ENCODE assay signal across 24 cellular contexts in the genomic region with DNA sequence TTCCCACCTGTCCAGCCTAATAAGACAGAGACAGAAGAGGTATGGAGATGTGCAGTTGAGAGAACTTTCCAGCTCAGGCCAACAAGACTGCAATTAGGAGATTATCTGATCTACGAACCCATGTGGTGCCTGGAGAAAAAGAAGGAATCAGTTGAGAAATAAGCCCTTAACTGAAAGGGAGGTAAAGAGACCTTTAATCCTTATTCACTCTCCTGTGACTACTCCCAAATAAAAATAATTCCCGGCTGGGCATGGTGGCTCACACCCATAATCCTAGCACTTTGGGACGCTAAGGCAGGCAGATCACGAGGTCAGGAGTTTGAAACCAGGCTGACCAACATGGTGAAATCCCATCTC. TPM values are rescaled to one million over a fixed set of nuclear protein-coding genes. Genes with fewer than 3 reads are reported as not detected.
DNase-seq lines count a peak whose midpoint lies in the region; ATAC-seq, FAIRE-seq and TF ChIP-seq lines count a peak whose summit lies in the region.
"Had no signal": no experiment of that assay in that cellular context is flagged by ENCODE, and none has a peak within 500 bp of the region (broad histone marks: within the 10 kb centered on the region; RNA-seq: fewer than 3 reads in every experiment).

No MANE protein-coding gene starts in this region.

- POLR2A ChIA-PET in activated CD4-positive, alpha-beta T cell treated with anti-CD3 and anti-CD28 coated beads, Interleukin-2, amount 10 ng/mL, durations not matched to agents 7 days and 5 days (lab: Charles Lee) = no interaction called here

- intact Hi-C loops in left lung (cut with DNase I) = no loop called here

- no peak overlapping the region for H3K4me3 ChIP-seq in left lung

- CTCF ChIA-PET in activated CD4-positive, alpha-beta T cell treated with anti-CD3 and anti-CD28 coated beads, Interleukin-2, amount 10 ng/mL, durations not matched to agents 7 days and 5 days (lab: Charles Lee) = interaction anchor here (0.9 to 1.6 kb wide), 2 partner anchors 10 to 82 kb away, joined by 3 to 8 read pairs; no protein-coding TSS in a partner anchor

- no peaks in the 10 kb centered on the region for H3K9me3 ChIP-seq in left lung

- peak overlapping the region; percentile 97 for H3K27ac Mint-ChIP-seq in progenitor cell of endocrine pancreas
- no peak overlapping the region for H3K27ac Mint-ChIP-seq in activated CD4-positive, alpha-beta T cell treated with anti-CD3 and anti-CD28 coated beads, Interleukin-2, amount 10 ng/mL, durations not matched to agents 7 days and 5 days
- H3K27ac Mint-ChIP-seq: activated CD4-positive, alpha-beta T cell treated with anti-CD3 and anti-CD28 coated beads, Interleukin-2, amount 10 ng/mL, durations not matched to agents 24 days and 14 days; activated CD8-positive, alpha-beta memory T cell treated with anti-CD3 and anti-CD28 coated beads, Interleukin-2, amount 10 ng/mL, durations not matched to agents 7 days and 5 days; activated naive CD4-positive, alpha-beta T cell treated with anti-CD3 and anti-CD28 coated beads, Interleukin-2, amount 50 U/mL, for 24 hours; activated T-cell treated with anti-CD3 and anti-CD28 coated beads, Interleukin-2, amount 50 U/mL, for 72 hours; H9; T-helper 17 cell had no signal

- peak overlapping the region; percentile 2 for H3K4me3 Mint-ChIP-seq in progenitor cell of endocrine pancreas (ENCODE audit: low read depth)
- H3K4me3 Mint-ChIP-seq in activated CD4-positive, alpha-beta T cell treated with anti-CD3 and anti-CD28 coated beads, Interleukin-2, amount 10 ng/mL, durations not matched to agents 7 days and 5 days = no peak overlapping the region
- H3K4me3 Mint-ChIP-seq: activated CD4-positive, alpha-beta T cell treated with anti-CD3 and anti-CD28 coated beads, Interleukin-2, amount 10 ng/mL, durations not matched to agents 24 days and 14 days; activated CD8-positive, alpha-beta memory T cell treated with anti-CD3 and anti-CD28 coated beads, Interleukin-2, amount 10 ng/mL, durations not matched to agents 7 days and 5 days; activated naive CD4-positive, alpha-beta T cell treated with anti-CD3 and anti-CD28 coated beads, Interleukin-2, amount 50 U/mL, for 24 hours; activated T-cell treated with anti-CD3 and anti-CD28 coated beads, Interleukin-2, amount 50 U/mL, for 72 hours; H9; T-helper 17 cell had no signal

- ATAC-seq in left lung (no peak), GM18873 (IDR thresholded peaks at IDR 0.05; ENCODE audit: low FRiP score, unreplicated experiment) (no peak)
- ATAC-seq: activated CD8-positive, alpha-beta memory T cell treated with anti-CD3 and anti-CD28 coated beads, Interleukin-2, amount 10 ng/mL, durations not matched to agents 7 days and 5 days; activated T-cell treated with anti-CD3 and anti-CD28 coated beads, Interleukin-2, amount 50 U/mL, for 72 hours; T-helper 17 cell had no signal

- FAIRE-seq in HTR-8/SVneo (lab: Jason Lieb, UNC) = no peak
- FAIRE-seq: GM12891, keratinocyte had no signal

- H3K36me3 Mint-ChIP-seq in progenitor cell of endocrine pancreas (ENCODE audit: insufficient read depth) = no peaks in the 10 kb centered on the region
- no peaks in the 10 kb centered on the region for H3K36me3 Mint-ChIP-seq in activated CD4-positive, alpha-beta T cell treated with anti-CD3 and anti-CD28 coated beads, Interleukin-2, amount 10 ng/mL, durations not matched to agents 7 days and 5 days (ENCODE audit: low read depth)
- H3K36me3 Mint-ChIP-seq: activated CD8-positive, alpha-beta memory T cell treated with anti-CD3 and anti-CD28 coated beads, Interleukin-2, amount 10 ng/mL, durations not matched to agents 7 days and 5 days; activated naive CD4-positive, alpha-beta T cell treated with anti-CD3 and anti-CD28 coated beads, Interleukin-2, amount 50 U/mL, for 24 hours had no signal

- peaks cover 53% of the 10 kb centered on the region for H3K4me1 Mint-ChIP-seq in progenitor cell of endocrine pancreas (ENCODE audit: low read depth)
- H3K4me1 Mint-ChIP-seq in activated CD4-positive, alpha-beta T cell treated with anti-CD3 and anti-CD28 coated beads, Interleukin-2, amount 10 ng/mL, durations not matched to agents 7 days and 5 days = no peaks in the 10 kb centered on the region
- H3K4me1 Mint-ChIP-seq: activated CD4-positive, alpha-beta T cell treated with anti-CD3 and anti-CD28 coated beads, Interleukin-2, amount 10 ng/mL, durations not matched to agents 24 days and 14 days; activated CD8-positive, alpha-beta memory T cell treated with anti-CD3 and anti-CD28 coated beads, Interleukin-2, amount 10 ng/mL, durations not matched to agents 7 days and 5 days; activated naive CD4-positive, alpha-beta T cell treated with anti-CD3 and anti-CD28 coated beads, Interleukin-2, amount 50 U/mL, for 24 hours had no signal

- TF ChIP-seq CTCF in 22Rv1 (IDR thresholded peaks at IDR 0.05) (no peak), VCaP (conservative IDR thresholded peaks at IDR 0.05) (no peak), left lung (IDR thresholded peaks at IDR 0.05) (no peak), progenitor cell of endocrine pancreas (IDR thresholded peaks at IDR 0.05; ENCODE audit: unreplicated experiment) (no peak)

- H3K27me3 Mint-ChIP-seq in progenitor cell of endocrine pancreas = no peaks in the 10 kb centered on the region
- no peaks in the 10 kb centered on the region for H3K27me3 Mint-ChIP-seq in activated CD4-positive, alpha-beta T cell treated with anti-CD3 and anti-CD28 coated beads, Interleukin-2, amount 10 ng/mL, durations not matched to agents 7 days and 5 days
- H3K27me3 Mint-ChIP-seq: activated CD8-positive, alpha-beta memory T cell treated with anti-CD3 and anti-CD28 coated beads, Interleukin-2, amount 10 ng/mL, durations not matched to agents 7 days and 5 days; activated naive CD4-positive, alpha-beta T cell treated with anti-CD3 and anti-CD28 coated beads, Interleukin-2, amount 50 U/mL, for 24 hours; T-helper 17 cell had no signal

- H3K36me3 ChIP-seq in left lung = no peaks in the 10 kb centered on the region

- DNase-seq in left lung = no peak
- no peak for DNase-seq in progenitor cell of endocrine pancreas (ENCODE audit: low spot score, unreplicated experiment)
- no peak for DNase-seq in central memory CD4-positive, alpha-beta T cell
- DNase-seq in activated CD4-positive, alpha-beta T cell treated with anti-CD3 and anti-CD28 coated beads, Interleukin-2, amount 10 ng/mL, durations not matched to agents 7 days and 5 days = no peak
- DNase-seq in HTR-8/SVneo (ENCODE audit: insufficient read length, low spot score) = no peak
- DNase-seq: activated CD4-positive, alpha-beta T cell treated with anti-CD3 and anti-CD28 coated beads, Interleukin-2, amount 10 ng/mL, durations not matched to agents 24 days and 14 days; activated CD8-positive, alpha-beta memory T cell treated with anti-CD3 and anti-CD28 coated beads, Interleukin-2, amount 10 ng/mL, durations not matched to agents 7 days and 5 days; activated T-cell treated with anti-CD3 and anti-CD28 coated beads, Interleukin-2, amount 50 U/mL, for 72 hours; aorta; dermis blood vessel endothelial cell; H9; NCI-H1105; NCI-H1930; stimulated activated CD4-positive, alpha-beta T cell treated with anti-CD3 and anti-CD28 coated beads, Interleukin-12 subunit alpha, Interleukin-12 subunit beta, amount 100 ng/mL, for 4 hours; stimulated activated CD4-positive, alpha-beta T cell treated with anti-CD3 and anti-CD28 coated beads, Interleukin-4, amount 100 ng/mL, for 4 hours; stimulated activated naive CD4-positive, alpha-beta T cell treated with Interleukin-2 at 50 U/mL for 16 hours; T-helper 17 cell had no signal

- H3K27ac ChIP-seq in 22Rv1 (peak overlapping the region; percentile 97), VCaP (peak overlapping the region; percentile 99), left lung (peak overlapping the region; percentile 55 to 72)
- H3K27ac ChIP-seq: RWPE1 had no signal

- H3K4me1 ChIP-seq in left lung = peaks cover 20 to 26% of the 10 kb centered on the region in 2 donors

- no peaks in the 10 kb centered on the region for H3K27me3 ChIP-seq in left lung

- H3K9me3 Mint-ChIP-seq in progenitor cell of endocrine pancreas (ENCODE audit: low read depth) = no peaks in the 10 kb centered on the region
- H3K9me3 Mint-ChIP-seq in activated CD4-positive, alpha-beta T cell treated with anti-CD3 and anti-CD28 coated beads, Interleukin-2, amount 10 ng/mL, durations not matched to agents 7 days and 5 days = no peaks in the 10 kb centered on the region
- H3K9me3 Mint-ChIP-seq: activated CD4-positive, alpha-beta T cell treated with anti-CD3 and anti-CD28 coated beads, Interleukin-2, amount 10 ng/mL, durations not matched to agents 24 days and 14 days; activated naive CD4-positive, alpha-beta T cell treated with anti-CD3 and anti-CD28 coated beads, Interleukin-2, amount 50 U/mL, for 24 hours; activated T-cell treated with anti-CD3 and anti-CD28 coated beads, Interleukin-2, amount 50 U/mL, for 72 hours had no signal

RNA-seq across cellular contexts. Expression of a gene that starts 31.9 kb away (rescaled TPM):
- 100 to 1,000 TPM; 144 to 189 TPM for total RNA-seq in left lung
- 135 TPM in 2 replicates for total RNA-seq in progenitor cell of endocrine pancreas
- total RNA-seq in activated CD4-positive, alpha-beta T cell treated with anti-CD3 and anti-CD28 coated beads, Interleukin-2, amount 10 ng/mL, durations not matched to agents 7 days and 5 days = 100 to 1,000 TPM; 138 to 140 TPM
